ENCODE assay signal across 13 cellular contexts in genomic region chr3:71380096-71380495, GRCh38.
DNase-seq lines count a peak whose midpoint lies in the region; ATAC-seq and TF ChIP-seq lines count a peak whose summit lies in the region.
"Had no signal": no experiment of that assay in that cellular context is flagged by ENCODE, and none has a peak within 500 bp of the region (broad histone marks: within the 10 kb centered on the region; RNA-seq: fewer than 3 reads in every experiment).

No MANE protein-coding gene starts in this region.

- no peaks in the 10 kb centered on the region for H3K27me3 ChIP-seq in RWPE2 (ENCODE audit: insufficient read depth, poor library complexity, severe bottlenecking)
- no peaks in the 10 kb centered on the region for H3K27me3 ChIP-seq in heart right ventricle
- H3K27me3 ChIP-seq: suprapubic skin had no signal

- H3K4me1 Mint-ChIP-seq in activated T-cell treated with anti-CD3 and anti-CD28 coated beads, Interleukin-2, amount 50 U/mL, for 72 hours (ENCODE audit: low read depth) = peaks cover 91% of the 10 kb centered on the region
- H3K4me1 Mint-ChIP-seq in stimulated activated naive CD8-positive, alpha-beta T cell treated with anti-CD3 and anti-CD28 coated beads, Interleukin-15, amount 100 ng/mL, for 72 hours = peaks cover 94% of the 10 kb centered on the region

- no peak overlapping the region for H3K4me3 ChIP-seq in RWPE2 (ENCODE audit: severe bottlenecking)
- no peak overlapping the region for H3K4me3 ChIP-seq in heart right ventricle
- H3K4me3 ChIP-seq: suprapubic skin had no signal

- no peaks in the 10 kb centered on the region for H3K36me3 Mint-ChIP-seq in activated T-cell treated with anti-CD3 and anti-CD28 coated beads, Interleukin-2, amount 50 U/mL, for 72 hours (ENCODE audit: insufficient read depth in 2 of 2)

- H3K9me3 ChIP-seq in RWPE2 (ENCODE audit: severe bottlenecking) (no peaks in the 10 kb centered on the region), heart right ventricle (no peaks in the 10 kb centered on the region)
- H3K9me3 ChIP-seq: suprapubic skin had no signal

- H3K36me3 ChIP-seq in RWPE2 (ENCODE audit: low read depth) (no peaks in the 10 kb centered on the region), heart right ventricle (no peaks in the 10 kb centered on the region)
- H3K36me3 ChIP-seq: suprapubic skin had no signal

- H3K27me3 Mint-ChIP-seq in activated T-cell treated with anti-CD3 and anti-CD28 coated beads, Interleukin-2, amount 50 U/mL, for 72 hours (ENCODE audit: low read depth) = peaks cover 5% of the 10 kb centered on the region
- no peaks in the 10 kb centered on the region for H3K27me3 Mint-ChIP-seq in stimulated activated naive CD8-positive, alpha-beta T cell treated with anti-CD3 and anti-CD28 coated beads, Interleukin-15, amount 100 ng/mL, for 72 hours

- no peaks in the 10 kb centered on the region for H3K9me3 Mint-ChIP-seq in activated T-cell treated with anti-CD3 and anti-CD28 coated beads, Interleukin-2, amount 50 U/mL, for 72 hours
- no peaks in the 10 kb centered on the region for H3K9me3 Mint-ChIP-seq in stimulated activated naive CD8-positive, alpha-beta T cell treated with anti-CD3 and anti-CD28 coated beads, Interleukin-15, amount 100 ng/mL, for 72 hours
- H3K9me3 Mint-ChIP-seq: activated naive CD4-positive, alpha-beta T cell treated with anti-CD3 and anti-CD28 coated beads, Interleukin-2, amount 10 ng/mL, durations not matched to agents 7 days and 5 days had no signal

- 65 to 70% methylated on average over 3 of the region's 3 CpGs for WGBS in heart right ventricle, 2 donors

- H3K27ac Mint-ChIP-seq in activated T-cell treated with anti-CD3 and anti-CD28 coated beads, Interleukin-2, amount 50 U/mL, for 72 hours = no peak overlapping the region
- peak overlapping the region in 1 of 2 donors; percentile 79 for H3K27ac Mint-ChIP-seq in stimulated activated naive CD8-positive, alpha-beta T cell treated with anti-CD3 and anti-CD28 coated beads, Interleukin-15, amount 100 ng/mL, for 72 hours
- H3K27ac Mint-ChIP-seq: activated naive CD4-positive, alpha-beta T cell treated with anti-CD3 and anti-CD28 coated beads, Interleukin-2, amount 10 ng/mL, durations not matched to agents 7 days and 5 days had no signal

- intact Hi-C loops in heart right ventricle (cut with DNase I) = loop anchor here in 1 of 10 donors (5.0 kb wide), 1 partner anchor 192 kb away; no protein-coding TSS in a partner anchor

- ATAC-seq in activated T-cell treated with anti-CD3 and anti-CD28 coated beads, Interleukin-2, amount 50 U/mL, for 72 hours (replicated peaks in 1 of 2) = peak; percentile 2 to 3
- ATAC-seq in RWPE2 (ENCODE audit: low read depth) = no peak
- ATAC-seq in heart right ventricle = peak in 6 of 8 donors; percentile 41 to 90 (median 70)
- no peak for ATAC-seq in stimulated activated naive CD8-positive, alpha-beta T cell treated with anti-CD3 and anti-CD28 coated beads, Interleukin-15, amount 100 ng/mL, for 72 hours
- ATAC-seq in GM19397 (IDR thresholded peaks at IDR 0.05; ENCODE audit: unreplicated experiment) = no peak

- no peak overlapping the region for H3K27ac ChIP-seq in RWPE2 (ENCODE audit: poor library complexity, severe bottlenecking)
- no peak overlapping the region for H3K27ac ChIP-seq in heart right ventricle
- H3K27ac ChIP-seq: HL-60, suprapubic skin had no signal

- TF ChIP-seq CTCF in RWPE2 (IDR thresholded peaks at IDR 0.05; ENCODE audit: poor library complexity, severe bottlenecking) (peak; percentile 22), heart right ventricle (IDR thresholded peaks at IDR 0.05) (peak in 4 of 9 donors; percentile 11 to 29 (median 26))

- H3K4me3 Mint-ChIP-seq in activated T-cell treated with anti-CD3 and anti-CD28 coated beads, Interleukin-2, amount 50 U/mL, for 72 hours = peak overlapping the region; percentile 16 to 38
- peak overlapping the region; percentile 7 to 36 for H3K4me3 Mint-ChIP-seq in stimulated activated naive CD8-positive, alpha-beta T cell treated with anti-CD3 and anti-CD28 coated beads, Interleukin-15, amount 100 ng/mL, for 72 hours
- H3K4me3 Mint-ChIP-seq: activated naive CD4-positive, alpha-beta T cell treated with anti-CD3 and anti-CD28 coated beads, Interleukin-2, amount 10 ng/mL, durations not matched to agents 7 days and 5 days had no signal

- no peaks in the 10 kb centered on the region for H3K4me1 ChIP-seq in RWPE2 (ENCODE audit: insufficient read depth, poor library complexity, severe bottlenecking)
- H3K4me1 ChIP-seq in heart right ventricle = peaks cover 0 to 31% (median 13%) of the 10 kb centered on the region in 9 donors
- H3K4me1 ChIP-seq: suprapubic skin had no signal

- DNase-seq in activated T-cell treated with anti-CD3 and anti-CD28 coated beads, Interleukin-2, amount 50 U/mL, for 72 hours = no peak
- DNase-seq in activated T-cell treated with anti-CD3 and anti-CD28 coated beads, Interleukin-2, amount 50 U/mL, for 48 hours = no peak
- DNase-seq in RWPE2 (ENCODE audit: low spot score) = no peak
- DNase-seq in heart right ventricle = peak in 1 of 2 donors; percentile 21
- DNase-seq in stimulated activated naive CD8-positive, alpha-beta T cell treated with anti-CD3 and anti-CD28 coated beads, Interleukin-15, amount 100 ng/mL, for 72 hours = no peak
- no peak for DNase-seq in A172 (ENCODE audit: low spot score)
- no peak for DNase-seq in anterior cingulate cortex (lab: John Stamatoyannopoulos, UW)
- DNase-seq: activated naive CD4-positive, alpha-beta T cell treated with anti-CD3 and anti-CD28 coated beads, Interleukin-2, amount 10 ng/mL, durations not matched to agents 7 days and 5 days; occipital lobe; stimulated activated CD4-positive, alpha-beta T cell treated with anti-CD3 and anti-CD28 coated beads, Interleukin-2, amount 100 ng/mL, for 48 hours had no signal

Comparison
In these comparisons a context has a peak if more than half of its experiments do, and no peak if none do; other contexts are left out.
1. ATAC-seq: peak in activated T-cell treated with anti-CD3 and anti-CD28 coated beads, Interleukin-2, amount 50 U/mL, for 72 hours (2 of 2) and heart right ventricle (6 of 8); none in RWPE2 (single experiment), stimulated activated naive CD8-positive, alpha-beta T cell treated with anti-CD3 and anti-CD28 coated beads, Interleukin-15, amount 100 ng/mL, for 72 hours (single experiment) and GM19397 (single experiment).